Comparison of ENCODE assay signal across 16 cellular contexts in the genomic region with DNA sequence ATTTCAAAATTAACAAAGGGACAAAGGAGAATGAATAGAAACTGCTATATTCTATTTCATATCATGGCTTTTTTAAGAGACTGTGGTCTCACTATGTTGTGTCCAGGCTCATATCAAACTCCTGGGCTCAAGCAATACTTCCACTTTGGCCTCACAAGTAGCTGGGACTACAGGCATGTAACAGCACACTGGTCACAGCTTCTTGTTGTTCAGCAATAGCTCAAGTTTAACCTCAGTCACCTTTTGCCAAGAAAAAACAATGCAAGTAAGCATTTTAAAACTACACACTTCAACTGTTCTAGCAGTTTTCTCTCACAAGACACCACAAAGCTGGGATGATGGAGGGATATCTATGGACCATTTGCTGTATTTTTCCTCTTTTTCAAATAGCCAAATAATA.
DNase-seq lines count a peak whose midpoint lies in the region; ATAC-seq and TF ChIP-seq lines count a peak whose summit lies in the region.
"Had no signal": no experiment of that assay in that cellular context is flagged by ENCODE, and none has a peak within 500 bp of the region (broad histone marks: within the 10 kb centered on the region; RNA-seq: fewer than 3 reads in every experiment).

No MANE protein-coding gene starts in this region.

- H3K27ac Mint-ChIP-seq in activated CD4-positive, alpha-beta T cell treated with anti-CD3 and anti-CD28 coated beads for 36 hours = peak overlapping the region; percentile 67
- H3K27ac Mint-ChIP-seq in activated CD4-positive, alpha-beta T cell treated with anti-CD3 and anti-CD28 coated beads, Interleukin-2, amount 10 ng/mL, durations not matched to agents 24 days and 14 days = no peak overlapping the region
- peak overlapping the region; percentile 91 for H3K27ac Mint-ChIP-seq in CD4-positive, alpha-beta T cell
- peak overlapping the region; percentile 78 to 98 for H3K27ac Mint-ChIP-seq in T-cell
- H3K27ac Mint-ChIP-seq in naive thymus-derived CD4-positive, alpha-beta T cell = peak overlapping the region in 8 of 9 donors; percentile 73 to 96 (median 92)

- no peaks in the 10 kb centered on the region for H3K27me3 ChIP-seq in CD4-positive, alpha-beta T cell (ENCODE audit: control insufficient read depth, insufficient read depth, low read length)
- no peaks in the 10 kb centered on the region for H3K27me3 ChIP-seq in naive thymus-derived CD4-positive, alpha-beta T cell (ENCODE audit: control insufficient read depth in 2 of 2, insufficient read depth in 2 of 2, low read length in 2 of 2)
- H3K27me3 ChIP-seq: BLaER1 had no signal

- H3K27ac ChIP-seq in CD4-positive, alpha-beta T cell (ENCODE audit: low read depth, low read length) = no peak overlapping the region
- H3K27ac ChIP-seq in naive thymus-derived CD4-positive, alpha-beta T cell (ENCODE audit: low read depth, low read length) = peak overlapping the region; percentile 54
- H3K27ac ChIP-seq: 22Rv1, BLaER1, GM23248 had no signal

- no peak for ATAC-seq in activated CD4-positive, alpha-beta T cell treated with anti-CD3 and anti-CD28 coated beads for 36 hours
- no peak for ATAC-seq in CD4-positive, alpha-beta T cell (ENCODE audit: poor library complexity)
- no peak for ATAC-seq in T-cell (replicated peaks in 1 of 4)
- ATAC-seq in naive thymus-derived CD4-positive, alpha-beta T cell = no peak
- ATAC-seq: K562 had no signal

- CTCF ChIA-PET in activated CD4-positive, alpha-beta T cell treated with anti-CD3 and anti-CD28 coated beads for 36 hours (lab: Charles Lee) = interaction anchor here (0.7 to 1.5 kb wide), 4 partner anchors 9 to 32 kb away, joined by 3 to 6 read pairs (median 4); no protein-coding TSS in a partner anchor
- CTCF ChIA-PET in CD4-positive, alpha-beta T cell (lab: Charles Lee) = interaction anchor here (0.9 kb wide), 1 partner anchor 14 kb away, joined by 3 read pairs; no protein-coding TSS in a partner anchor
- CTCF ChIA-PET in T-cell (lab: Charles Lee) = interaction anchor here (0.7 to 0.9 kb wide), 3 partner anchors 13 to 76 kb away, joined by 3 to 6 read pairs (median 3); no protein-coding TSS in a partner anchor
- CTCF ChIA-PET in naive thymus-derived CD4-positive, alpha-beta T cell (lab: Charles Lee) = no interaction called here

- H3K4me1 ChIP-seq in naive thymus-derived CD4-positive, alpha-beta T cell (ENCODE audit: control insufficient read depth in 2 of 2, insufficient read depth in 2 of 2, low read length in 2 of 2) = peaks cover 72 to 92% of the 10 kb centered on the region in 2 donors

- H3K36me3 ChIP-seq in naive thymus-derived CD4-positive, alpha-beta T cell (ENCODE audit: control insufficient read depth in 2 of 3, insufficient read depth in 3 of 3, low read length in 3 of 3) = no peaks in the 10 kb centered on the region
- H3K36me3 ChIP-seq: BLaER1 had no signal

- H3K9me3 ChIP-seq in CD4-positive, alpha-beta T cell (ENCODE audit: control insufficient read depth, low read length) = no peaks in the 10 kb centered on the region
- H3K9me3 ChIP-seq in naive thymus-derived CD4-positive, alpha-beta T cell (ENCODE audit: control insufficient read depth in 2 of 3, low read length in 3 of 3) = no peaks in the 10 kb centered on the region
- H3K9me3 ChIP-seq: BLaER1 had no signal

- DNase-seq in activated CD4-positive, alpha-beta T cell treated with anti-CD3 and anti-CD28 coated beads for 36 hours = no peak
- no peak for DNase-seq in activated CD4-positive, alpha-beta T cell treated with anti-CD3 and anti-CD28 coated beads, Interleukin-2, amount 10 ng/mL, durations not matched to agents 24 days and 14 days
- no peak for DNase-seq in CD4-positive, alpha-beta T cell
- DNase-seq in T-cell (no peak), EL (no peak), AG20443 (ENCODE audit: low spot score) (no peak), superior temporal gyrus (ENCODE audit: extremely low spot score) (no peak)
- no peak for DNase-seq in naive thymus-derived CD4-positive, alpha-beta T cell
- DNase-seq: GM23248, HCEC 1CT, NCI-H187, NCI-H526 treated with DMSO at 0.1 percent for 48 hours, SHP77 had no signal

- TF ChIP-seq CTCF in CD4-positive, alpha-beta T cell (IDR thresholded peaks at IDR 0.05) = no peak

- H3K36me3 Mint-ChIP-seq in activated CD4-positive, alpha-beta T cell treated with anti-CD3 and anti-CD28 coated beads for 36 hours (ENCODE audit: low read depth) = peaks cover 18% of the 10 kb centered on the region
- H3K36me3 Mint-ChIP-seq in activated CD4-positive, alpha-beta T cell treated with anti-CD3 and anti-CD28 coated beads, Interleukin-2, amount 10 ng/mL, durations not matched to agents 24 days and 14 days (ENCODE audit: low read depth) = peaks cover 28% of the 10 kb centered on the region
- peaks cover 19% of the 10 kb centered on the region for H3K36me3 Mint-ChIP-seq in CD4-positive, alpha-beta T cell (ENCODE audit: low read depth)
- H3K36me3 Mint-ChIP-seq in T-cell = peaks cover 16% of the 10 kb centered on the region
- peaks cover 0 to 31% (median 10%) of the 10 kb centered on the region in 5 donors for H3K36me3 Mint-ChIP-seq in naive thymus-derived CD4-positive, alpha-beta T cell

- no peak overlapping the region for H3K4me3 ChIP-seq in naive thymus-derived CD4-positive, alpha-beta T cell (ENCODE audit: low read length)
- H3K4me3 ChIP-seq: BLaER1, GM23248, K562 had no signal

- H3K27me3 Mint-ChIP-seq in activated CD4-positive, alpha-beta T cell treated with anti-CD3 and anti-CD28 coated beads for 36 hours = no peaks in the 10 kb centered on the region
- no peaks in the 10 kb centered on the region for H3K27me3 Mint-ChIP-seq in activated CD4-positive, alpha-beta T cell treated with anti-CD3 and anti-CD28 coated beads, Interleukin-2, amount 10 ng/mL, durations not matched to agents 24 days and 14 days
- H3K27me3 Mint-ChIP-seq in CD4-positive, alpha-beta T cell = no peaks in the 10 kb centered on the region
- no peaks in the 10 kb centered on the region for H3K27me3 Mint-ChIP-seq in T-cell
- no peaks in the 10 kb centered on the region for H3K27me3 Mint-ChIP-seq in naive thymus-derived CD4-positive, alpha-beta T cell

- H3K4me3 Mint-ChIP-seq in activated CD4-positive, alpha-beta T cell treated with anti-CD3 and anti-CD28 coated beads for 36 hours = no peak overlapping the region
- H3K4me3 Mint-ChIP-seq in activated CD4-positive, alpha-beta T cell treated with anti-CD3 and anti-CD28 coated beads, Interleukin-2, amount 10 ng/mL, durations not matched to agents 24 days and 14 days = no peak overlapping the region
- H3K4me3 Mint-ChIP-seq in CD4-positive, alpha-beta T cell = peak overlapping the region; percentile 18
- H3K4me3 Mint-ChIP-seq in T-cell = peak overlapping the region in 2 of 3 donors; percentile 7 to 78
- peak overlapping the region in 6 of 10 donors; percentile 14 to 80 (median 58) for H3K4me3 Mint-ChIP-seq in naive thymus-derived CD4-positive, alpha-beta T cell

- H3K9me3 Mint-ChIP-seq in activated CD4-positive, alpha-beta T cell treated with anti-CD3 and anti-CD28 coated beads for 36 hours (ENCODE audit: low read depth) = no peaks in the 10 kb centered on the region
- no peaks in the 10 kb centered on the region for H3K9me3 Mint-ChIP-seq in activated CD4-positive, alpha-beta T cell treated with anti-CD3 and anti-CD28 coated beads, Interleukin-2, amount 10 ng/mL, durations not matched to agents 24 days and 14 days
- H3K9me3 Mint-ChIP-seq in CD4-positive, alpha-beta T cell = no peaks in the 10 kb centered on the region
- no peaks in the 10 kb centered on the region for H3K9me3 Mint-ChIP-seq in T-cell
- no peaks in the 10 kb centered on the region for H3K9me3 Mint-ChIP-seq in naive thymus-derived CD4-positive, alpha-beta T cell

- POLR2A ChIA-PET in activated CD4-positive, alpha-beta T cell treated with anti-CD3 and anti-CD28 coated beads for 36 hours (lab: Charles Lee) = no interaction called here
- POLR2A ChIA-PET in CD4-positive, alpha-beta T cell (lab: Charles Lee) = interaction anchor here (0.9 to 12.9 kb wide), 5 partner anchors 11 to 74 kb away, joined by 3 to 164 read pairs (median 6); a partner anchor contains a TSS
- POLR2A ChIA-PET in T-cell (lab: Charles Lee) = interaction anchor here in 1 of 2 donors (0.8 kb wide), 1 partner anchor 17 kb away, joined by 4 read pairs; no protein-coding TSS in a partner anchor
- POLR2A ChIA-PET in naive thymus-derived CD4-positive, alpha-beta T cell (lab: Charles Lee) = interaction anchor here (0.6 to 2.3 kb wide), 10 partner anchors 9 to 74 kb away, joined by 3 to 9 read pairs (median 3); no protein-coding TSS in a partner anchor

- H3K4me1 Mint-ChIP-seq in activated CD4-positive, alpha-beta T cell treated with anti-CD3 and anti-CD28 coated beads for 36 hours = peaks cover 97% of the 10 kb centered on the region
- H3K4me1 Mint-ChIP-seq in activated CD4-positive, alpha-beta T cell treated with anti-CD3 and anti-CD28 coated beads, Interleukin-2, amount 10 ng/mL, durations not matched to agents 24 days and 14 days = peaks cover 69% of the 10 kb centered on the region
- H3K4me1 Mint-ChIP-seq in CD4-positive, alpha-beta T cell (ENCODE audit: low read depth) = peaks cover 99% of the 10 kb centered on the region
- H3K4me1 Mint-ChIP-seq in T-cell = peaks cover 96 to 98% (median 98%) of the 10 kb centered on the region in 3 donors
- H3K4me1 Mint-ChIP-seq in naive thymus-derived CD4-positive, alpha-beta T cell = peaks cover 76 to 100% (median 99%) of the 10 kb centered on the region in 7 donors

- intact Hi-C loops in activated CD4-positive, alpha-beta T cell treated with anti-CD3 and anti-CD28 coated beads for 36 hours (cut with DNase I, micrococcal nuclease) = no loop called here
- intact Hi-C loops in activated CD4-positive, alpha-beta T cell treated with anti-CD3 and anti-CD28 coated beads, Interleukin-2, amount 10 ng/mL, durations not matched to agents 24 days and 14 days (cut with micrococcal nuclease) = no loop called here
- intact Hi-C loops in CD4-positive, alpha-beta T cell (cut with DNase I, micrococcal nuclease) = no loop called here
- intact Hi-C loops in naive thymus-derived CD4-positive, alpha-beta T cell (cut with micrococcal nuclease) = no loop called here

Comparison
In these comparisons a context has a peak if more than half of its experiments do, and no peak if none do; other contexts are left out.
1. H3K4me3 Mint-ChIP-seq: peak in CD4-positive, alpha-beta T cell (single experiment), T-cell (2 of 3) and naive thymus-derived CD4-positive, alpha-beta T cell (6 of 10); none in activated CD4-positive, alpha-beta T cell treated with anti-CD3 and anti-CD28 coated beads for 36 hours (single experiment) and activated CD4-positive, alpha-beta T cell treated with anti-CD3 and anti-CD28 coated beads, Interleukin-2, amount 10 ng/mL, durations not matched to agents 24 days and 14 days (single experiment).